ENCODE assay signal across 18 cellular contexts in genomic region chr2:138334323-138334722, GRCh38.
"Had no signal": no experiment of that assay in that cellular context is flagged by ENCODE, and none has a peak within 500 bp of the region (broad histone marks: within the 10 kb centered on the region; RNA-seq: fewer than 3 reads in every experiment).

No MANE protein-coding gene starts in this region.

- H3K79me2 ChIP-seq: parathyroid adenoma had no signal

- DNase-seq: effector memory CD8-positive, alpha-beta T cell; foreskin keratinocyte; immature natural killer cell; mammary epithelial cell; natural killer cell; nucleus accumbens; small intestine; stimulated activated CD4-positive, alpha-beta T cell treated with anti-CD3 and anti-CD28 coated beads, Interleukin-12 subunit alpha, Interleukin-12 subunit beta, amount 100 ng/mL, for 4 hours; stimulated activated naive CD4-positive, alpha-beta T cell; upper lobe of left lung; uterus had no signal

- H3K9me3 ChIP-seq: esophagus muscularis mucosa, psoas muscle, upper lobe of left lung, uterus had no signal

- H3K36me3 Mint-ChIP-seq: immature natural killer cell, mesothelial cell of epicardium, natural killer cell had no signal

- H3K27me3 Mint-ChIP-seq: central memory CD8-positive, alpha-beta T cell; effector memory CD8-positive, alpha-beta T cell had no signal

- ATAC-seq: effector memory CD8-positive, alpha-beta T cell; foreskin keratinocyte; natural killer cell; psoas muscle had no signal

- H3K4me3 Mint-ChIP-seq: central memory CD8-positive, alpha-beta T cell; effector memory CD8-positive, alpha-beta T cell; immature natural killer cell; mesothelial cell of epicardium; natural killer cell; neural crest cell had no signal

- H3K9me3 Mint-ChIP-seq: neural crest cell had no signal

- H3K27ac Mint-ChIP-seq: effector memory CD8-positive, alpha-beta T cell; immature natural killer cell; natural killer cell had no signal

- H3K27ac ChIP-seq: epithelial cell of prostate, esophagus muscularis mucosa, foreskin keratinocyte, parathyroid adenoma, psoas muscle, upper lobe of left lung, uterus had no signal

- H2AFZ ChIP-seq: parathyroid adenoma had no signal

- H3K27me3 ChIP-seq: esophagus muscularis mucosa, foreskin keratinocyte, upper lobe of left lung, uterus had no signal

- H3K4me1 Mint-ChIP-seq: central memory CD8-positive, alpha-beta T cell; immature natural killer cell; natural killer cell had no signal

- H3K36me3 ChIP-seq: esophagus muscularis mucosa, upper lobe of left lung, uterus had no signal

- H3K4me1 ChIP-seq: esophagus muscularis mucosa, foreskin keratinocyte, parathyroid adenoma, psoas muscle, upper lobe of left lung, uterus had no signal

- H3K4me3 ChIP-seq: esophagus muscularis mucosa, psoas muscle, upper lobe of left lung, uterus had no signal

- H3K9ac ChIP-seq: parathyroid adenoma had no signal
